ENCODE assay signal across 22 cellular contexts in genomic region chr11:69585385-69585784, GRCh38. TPM values are rescaled to one million over a fixed set of nuclear protein-coding genes. Genes with fewer than 3 reads are reported as not detected.
DNase-seq lines count a peak whose midpoint lies in the region; ATAC-seq, FAIRE-seq and TF ChIP-seq lines count a peak whose summit lies in the region.
"Had no signal": no experiment of that assay in that cellular context is flagged by ENCODE, and none has a peak within 500 bp of the region (broad histone marks: within the 10 kb centered on the region; RNA-seq: fewer than 3 reads in every experiment).

No MANE protein-coding gene starts in this region.

- H3K9me3 ChIP-seq in K562 (replicated peaks; ENCODE audit: control insufficient read depth, insufficient read depth, low read depth, low read length) = no peaks in the 10 kb centered on the region
- H3K9me3 ChIP-seq in right atrium auricular region = no peaks in the 10 kb centered on the region
- H3K9me3 ChIP-seq: BE2C had no signal

- DNase-seq in K562 (ENCODE audit: extremely low read depth in 1 of 4, low spot score in 3 of 4) = no peak
- peak; percentile 12 for DNase-seq in islet precursor cell
- no peak for DNase-seq in NCI-H446 treated with DMSO at 0.1 percent for 48 hours (lab: John Stamatoyannopoulos, UW)
- DNase-seq in NOMO-1 treated with DMSO at 0.1 percent for 48 hours (lab: John Stamatoyannopoulos, UW; ENCODE audit: unreplicated experiment) = no peak
- DNase-seq in right atrium auricular region (ENCODE audit: low spot score) = no peak
- DNase-seq: 8988T; ACHN; BE2C; C1 segment of cervical spinal cord; Caco-2; Calu3; CD4-positive, alpha-beta memory T cell; CD4-positive, CD25-positive, alpha-beta regulatory T cell; DMS79 treated with DMSO at 0.1 percent for 48 hours; GF-D8 had no signal

- in situ Hi-C loops in K562 (cut with MboI) = no loop called here

- H3K36me3 ChIP-seq in K562 (ENCODE audit: control insufficient read depth, insufficient read depth, low read length) = no peaks in the 10 kb centered on the region
- no peaks in the 10 kb centered on the region for H3K36me3 ChIP-seq in right atrium auricular region
- H3K36me3 ChIP-seq: BE2C, BLaER1 had no signal

- ATAC-seq in K562 = no peak

- H3K27ac ChIP-seq in K562 (ENCODE audit: extremely low read depth, low read depth, low read length) (no peak overlapping the region), right atrium auricular region (no peak overlapping the region)
- H3K27ac ChIP-seq: BLaER1 had no signal

- WGBS in K562 (ENCODE audit: insufficient coverage, low coverage, missing lambda C conversion rate) = 5% methylated on average over 3 of the region's 3 CpGs

- FAIRE-seq in K562 (lab: Jason Lieb, UNC) = no peak
- FAIRE-seq: A204.1, D721Med, G401.6, GM12891, GM19239 had no signal

- CTCF ChIA-PET in K562 (lab: Yijun Ruan, JAX; ENCODE audit: low intra/inter-chr PET ratio) = no interaction called here

- no peaks in the 10 kb centered on the region for H4K20me1 ChIP-seq in K562 (replicated peaks; ENCODE audit: control insufficient read depth, insufficient read depth, low read length)
- H4K20me1 ChIP-seq: BLaER1 had no signal

- no peak for TF ChIP-seq CTCF in K562 (IDR thresholded peaks at IDR 0.05 in 2 of 3, conservative IDR thresholded peaks at IDR 0.05 in 1 of 3; ENCODE audit: insufficient read depth in 2 of 3, low read depth in 1 of 3, low read length in 3 of 3)
- TF ChIP-seq CTCF in right atrium auricular region (IDR thresholded peaks at IDR 0.05) = no peak

- no peak overlapping the region for H3K4me2 ChIP-seq in K562 (ENCODE audit: insufficient read depth, low read length)
- H3K4me2 ChIP-seq: BLaER1 had no signal

- intact Hi-C loops in K562 (cut with micrococcal nuclease) = no loop called here

- no peaks in the 10 kb centered on the region for H3K79me2 ChIP-seq in K562 (ENCODE audit: control insufficient read depth, insufficient read depth, low read length)

- no peak for TF ChIP-seq RAD21 in K562 (CRISPR knock-in tag; conservative IDR thresholded peaks at IDR 0.05 in 1 of 2, IDR thresholded peaks at IDR 0.05 in 1 of 2)

- no peaks in the 10 kb centered on the region for H3K9me1 ChIP-seq in K562 (ENCODE audit: control insufficient read depth, insufficient read depth, low read length)

- H3K4me3 ChIP-seq in K562 (no peak overlapping the region), right atrium auricular region (no peak overlapping the region)
- H3K4me3 ChIP-seq: BLaER1 had no signal

- no TSS peak for BruUV-seq in K562 (replicated peaks; lab: Mats Ljungman, UMichigan)

- TF ChIP-seq EP300 in K562 (IDR thresholded peaks at IDR 0.05; ENCODE audit: low read length) = no peak

- H3K4me1 ChIP-seq in K562 (replicated peaks in 1 of 2; ENCODE audit: control insufficient read depth in 2 of 2, insufficient read depth in 2 of 2, low read length in 2 of 2) = no peaks in the 10 kb centered on the region; a peak in 1 of 5 replicates
- H3K4me1 ChIP-seq in right atrium auricular region = no peaks in the 10 kb centered on the region
- H3K4me1 ChIP-seq: BE2C, BLaER1, Caco-2 had no signal

- peaks cover 7 to 15% of the 10 kb centered on the region in 2 experiments; a peak in 4 of 5 replicates for H3K27me3 ChIP-seq in K562 (ENCODE audit: control insufficient read depth in 2 of 2, insufficient read depth in 2 of 2, low read length in 2 of 2)
- no peaks in the 10 kb centered on the region for H3K27me3 ChIP-seq in right atrium auricular region
- H3K27me3 ChIP-seq: BE2C, BLaER1 had no signal

- no peak for TF ChIP-seq POLR2A in K562 (conservative IDR thresholded peaks at IDR 0.05)

- no peak overlapping the region for H3K9ac ChIP-seq in K562 (ENCODE audit: insufficient read depth in 1 of 2, low read depth in 2 of 2, low read length in 2 of 2)
- H3K9ac ChIP-seq: BLaER1 had no signal

- H2AFZ ChIP-seq in K562 (ENCODE audit: low read depth, low read length) = no peak overlapping the region

- POLR2A ChIA-PET in K562 (lab: Yijun Ruan, JAX) = no interaction called here

TF ChIP-seq in K562, 482 proteins besides CTCF, POLR2A, EP300 and RAD21:
- TF ChIP-seq ZNF280A (IDR thresholded peaks at IDR 0.05; ENCODE audit: low read depth, partially characterized antibody) (no peak), ZNF121 (CRISPR knock-in tag; conservative IDR thresholded peaks at IDR 0.05) (peak; percentile 91), PML (IDR thresholded peaks at IDR 0.05; ENCODE audit: low read length) (no peak), RBM25 (IDR thresholded peaks at IDR 0.05; ENCODE audit: low read depth, low read length, severe bottlenecking) (peak; percentile 28), PHTF2 (CRISPR knock-in tag; IDR thresholded peaks at IDR 0.05) (no peak), PYGO2 (tag; IDR thresholded peaks at IDR 0.05) (no peak), DIDO1 (tag; IDR thresholded peaks at IDR 0.05; ENCODE audit: low read depth) (no peak), WHSC1 (IDR thresholded peaks at IDR 0.05; ENCODE audit: low read length) (no peak), SNRNP70 (optimal IDR thresholded peaks at IDR 0.05; ENCODE audit: low read depth, low read length) (no peak), NR2C1 (IDR thresholded peaks at IDR 0.05) (no peak), NR2C1 (tag; IDR thresholded peaks at IDR 0.05) (no peak), BDP1 (IDR thresholded peaks at IDR 0.05; ENCODE audit: insufficient read depth, insufficient read length) (no peak), FOXA1 (IDR thresholded peaks at IDR 0.05; ENCODE audit: borderline replicate concordance) (no peak)

RNA-seq across cellular contexts. Expression of gene CCND1, which starts 55.6 kb away (rescaled TPM):
- 9.3 and 33.6 TPM in 2 replicates for total RNA-seq in K562 (2011; cell fraction: chromatin; rRNA removed; ENCODE audit: low replicate concordance)
- total RNA-seq in K562 (2011; cell fraction: nucleolus; rRNA removed) = 22.5 and 33.2 TPM in 2 replicates
- total RNA-seq in K562 (2011; cell fraction: nucleoplasm; rRNA removed) = 11.1 and 13.8 TPM in 2 replicates
- total RNA-seq in K562 (2014; rRNA removed) (7.7 and 11.4 TPM in 2 replicates), K562 (2014; rRNA removed; fragmentation: Illumina TruSeq; extraction: Trizol) (3.1 TPM in 2 replicates), K562 (2015; rRNA removed; fragmentation: Illumina TruSeq; extraction: Trizol) (2.2 and 3.8 TPM in 2 replicates), K562 (2021) (18.9 and 23.3 TPM in 2 replicates), right atrium auricular region (100 to 1,000 TPM in 1 of 2 donors, 10 to 100 TPM in 1; 91.8 to 101 TPM)
- polyA plus RNA-seq in K562 (2011; rRNA removed) (16.7 and 19.7 TPM in 2 replicates), K562 (2014; fragmentation: Illumina TruSeq; extraction: Trizol) (3.0 and 6.5 TPM in 2 replicates), K562 (2014; fragmentation: Nextera tagmentation; extraction: Ambion mirVana) (under 1 TPM; 0.04 to 0.13 TPM), K562 (2014; rRNA removed) (6.4 and 7.5 TPM in 2 replicates)
- polyA plus RNA-seq in K562 (2011; cell fraction: cytosol; rRNA removed) = 16.2 and 30.6 TPM in 2 replicates
- polyA plus RNA-seq in K562 (2011; cell fraction: nucleus; rRNA removed) = 20.4 and 50.8 TPM in 2 replicates
- 6.0 and 6.3 TPM in 2 replicates for polyA plus RNA-seq in K562 (2012)
- 10.3 and 15.0 TPM in 2 replicates for polyA minus RNA-seq in K562 (2011; rRNA and poly(A)+ RNA removed)
- 29.4 and 35.4 TPM in 2 replicates for polyA minus RNA-seq in K562 (2011; cell fraction: cytosol; rRNA and poly(A)+ RNA removed)
- 44.4 and 45.2 TPM in 2 replicates for polyA minus RNA-seq in K562 (2011; cell fraction: nucleus; rRNA and poly(A)+ RNA removed)
- polyA plus RNA-seq: CD14-positive monocyte had no signal
